In the genomic region with DNA sequence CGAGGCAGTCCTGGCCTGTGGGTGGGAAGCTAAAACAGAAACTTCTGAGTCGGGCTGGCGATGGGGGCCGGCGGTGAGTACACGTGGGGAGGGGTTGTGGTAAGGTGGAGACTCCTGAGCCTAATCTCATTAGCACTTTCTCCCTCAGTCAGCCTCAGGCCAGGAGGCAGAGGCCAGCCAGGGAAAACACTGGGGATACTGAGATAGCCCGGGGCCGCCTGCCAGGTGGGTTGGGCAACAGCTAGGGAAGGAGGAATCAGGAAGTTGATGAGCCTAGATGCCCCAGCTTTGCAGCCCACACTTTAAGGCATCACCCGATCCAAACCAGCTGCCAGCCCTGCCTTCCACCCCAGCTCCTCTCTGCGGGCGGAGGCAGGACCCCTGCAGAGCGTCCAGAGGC, we compare ENCODE assay signal across 11 cellular contexts. TPM values are rescaled to one million over a fixed set of nuclear protein-coding genes. Genes with fewer than 3 reads are reported as not detected.
DNase-seq lines count a peak whose midpoint lies in the region; ATAC-seq, FAIRE-seq and TF ChIP-seq lines count a peak whose summit lies in the region.
"Not testable (repeated sequence)": the region's sequence is repeated elsewhere in the genome, so short reads cannot be mapped to it uniquely, and the experiment has no call there.
"Had no signal": no experiment of that assay in that cellular context is flagged by ENCODE, and none has a peak within 500 bp of the region (broad histone marks: within the 10 kb centered on the region; RNA-seq: fewer than 3 reads in every experiment).

No MANE protein-coding gene starts in this region.

- ATAC-seq in left cardiac atrium = peak; percentile 36 to 83
- ATAC-seq in omental fat pad (ENCODE audit: low FRiP score) = peak; percentile 56

- H3K36me3 ChIP-seq in bronchial epithelial cell (ENCODE audit: control insufficient read depth, insufficient read depth, low read length) = not testable (repeated sequence)

- H3K4me3 ChIP-seq in bronchial epithelial cell (ENCODE audit: low read depth, low read length) = not testable (repeated sequence)

- FAIRE-seq in GM18507 (lab: Jason Lieb, UNC) (peak; percentile 21), HTR-8/SVneo (lab: Jason Lieb, UNC) (peak; percentile 36), bronchial epithelial cell (lab: Jason Lieb, UNC) (peak; percentile 98)

- not testable (repeated sequence) for TF ChIP-seq CTCF in bronchial epithelial cell (IDR thresholded peaks at IDR 0.05; ENCODE audit: insufficient read depth, low read length, severe bottlenecking); omental fat pad (IDR thresholded peaks at IDR 0.05)

- not testable (repeated sequence) for DNase-seq in GM18507 (ENCODE audit: extremely low spot score, insufficient read length, low read depth); HTR-8/SVneo (ENCODE audit: insufficient read length, low spot score); bronchial epithelial cell (ENCODE audit: low read depth); left cardiac atrium; omental fat pad (ENCODE audit: low spot score)

- intact Hi-C loops in left cardiac atrium (cut with DNase I) = not testable (repeated sequence)

- not testable (repeated sequence) for H3K27me3 ChIP-seq in bronchial epithelial cell (ENCODE audit: control insufficient read depth, insufficient read depth, low read length)

RNA-seq across cellular contexts. Expression of gene CXorf49, which starts 1.8 kb away (rescaled TPM):
- total RNA-seq in bronchial epithelial cell (not detected in 2 replicates), left cardiac atrium (not detected), omental fat pad (not detected)
- total RNA-seq: A673; CD4-positive, alpha-beta memory T cell; CD4-positive, CD25-positive, alpha-beta regulatory T cell; CD8-positive, alpha-beta memory T cell; G401; GM12878 had no signal

RNA-seq across cellular contexts. Expression of gene CXorf49B, which starts 46.8 kb away (rescaled TPM):
- total RNA-seq in bronchial epithelial cell (not detected in 2 replicates), left cardiac atrium (not detected), omental fat pad (not detected)
- total RNA-seq: A673; CD4-positive, alpha-beta memory T cell; CD4-positive, CD25-positive, alpha-beta regulatory T cell; CD8-positive, alpha-beta memory T cell; G401; GM12878 had no signal
